21 cellular contexts compared by ENCODE assay signal in genomic region chr13:26280295-26280694, GRCh38. TPM values are rescaled to one million over a fixed set of nuclear protein-coding genes. Genes with fewer than 3 reads are reported as not detected.
DNase-seq lines count a peak whose midpoint lies in the region; TF ChIP-seq lines count a peak whose summit lies in the region.
"Had no signal": no experiment of that assay in that cellular context is flagged by ENCODE, and none has a peak within 500 bp of the region (broad histone marks: within the 10 kb centered on the region; RNA-seq: fewer than 3 reads in every experiment).

No MANE protein-coding gene starts in this region.

- H3K4me1 ChIP-seq in thyroid gland: no peaks in the 10 kb centered on the region
- H3K4me1 ChIP-seq: left lung, vagina had no signal

- no peak overlapping the region for H3K27ac Mint-ChIP-seq in glutamatergic neuron (ENCODE audit: unreplicated experiment)
- H3K27ac Mint-ChIP-seq: activated B cell treated with CpG ODN at 0.5 μM for 24 hours; activated naive CD4-positive, alpha-beta T cell treated with anti-CD3 and anti-CD28 coated beads, Interleukin-2, amount 50 U/mL, for 24 hours; CD4-positive, CD25-positive, alpha-beta regulatory T cell; endodermal cell; stimulated activated naive CD8-positive, alpha-beta T cell treated with anti-CD3 and anti-CD28 coated beads, Interleukin-15, amount 100 ng/mL, for 72 hours had no signal

- WGBS in thyroid gland, 2 donors: 94% methylated on average over 2 of the region's 2 CpGs

- no peak overlapping the region for H3K27ac ChIP-seq in thyroid gland
- H3K27ac ChIP-seq: left lung, vagina had no signal

- H3K4me1 Mint-ChIP-seq in glutamatergic neuron (ENCODE audit: low read depth, unreplicated experiment): no peaks in the 10 kb centered on the region
- H3K4me1 Mint-ChIP-seq: activated B cell treated with CpG ODN at 0.5 μM for 24 hours had no signal

- no peak overlapping the region for H3K4me3 ChIP-seq in choroid plexus epithelial cell (ENCODE audit: low read depth, low read length)
- no peak overlapping the region for H3K4me3 ChIP-seq in thyroid gland (replicated peaks in 1 of 3)
- H3K4me3 ChIP-seq: GM12878, left lung, vagina had no signal

- H3K27me3 Mint-ChIP-seq in glutamatergic neuron (ENCODE audit: unreplicated experiment): no peaks in the 10 kb centered on the region
- H3K27me3 Mint-ChIP-seq: activated B cell treated with CpG ODN at 0.5 μM for 24 hours; activated naive CD4-positive, alpha-beta T cell treated with anti-CD3 and anti-CD28 coated beads, Interleukin-2, amount 50 U/mL, for 24 hours; CD4-positive, CD25-positive, alpha-beta regulatory T cell; stimulated activated naive CD8-positive, alpha-beta T cell treated with anti-CD3 and anti-CD28 coated beads, Interleukin-15, amount 100 ng/mL, for 72 hours had no signal

- no peak overlapping the region for H3K4me3 Mint-ChIP-seq in glutamatergic neuron (ENCODE audit: unreplicated experiment)
- H3K4me3 Mint-ChIP-seq: activated B cell treated with CpG ODN at 0.5 μM for 24 hours; activated naive CD4-positive, alpha-beta T cell treated with anti-CD3 and anti-CD28 coated beads, Interleukin-2, amount 50 U/mL, for 24 hours; CD4-positive, CD25-positive, alpha-beta regulatory T cell; endodermal cell; stimulated activated naive CD8-positive, alpha-beta T cell treated with anti-CD3 and anti-CD28 coated beads, Interleukin-15, amount 100 ng/mL, for 72 hours had no signal

- DNase-seq in EH (ENCODE audit: low read depth) (peak; percentile 92), M059J (ENCODE audit: low read depth) (peak; percentile 87), choroid plexus epithelial cell (ENCODE audit: low read depth) (peak; percentile 33), non-pigmented ciliary epithelial cell (ENCODE audit: low read depth) (peak; percentile 50), thyroid gland (no peak), Kasumi-1 (lab: John Stamatoyannopoulos, UW) (no peak), DMS53 treated with DMSO at 0.1 percent for 48 hours (lab: John Stamatoyannopoulos, UW; ENCODE audit: unreplicated experiment) (no peak), glutamatergic neuron (no peak)
- DNase-seq: activated B cell treated with CpG ODN at 0.5 μM for 24 hours; central memory CD4-positive, alpha-beta T cell; DND-41; hippocampal formation; left lung; NCI-H1436; stimulated activated naive CD8-positive, alpha-beta T cell treated with anti-CD3 and anti-CD28 coated beads, Interleukin-15, amount 100 ng/mL, for 72 hours; SW 1271 had no signal

- TF ChIP-seq CTCF in choroid plexus epithelial cell (conservative IDR thresholded peaks at IDR 0.05; ENCODE audit: low read depth, low read length): no peak
- TF ChIP-seq CTCF in thyroid gland (IDR thresholded peaks at IDR 0.05): no peak
- no peak for TF ChIP-seq CTCF in glutamatergic neuron (IDR thresholded peaks at IDR 0.05; ENCODE audit: partially characterized antibody, unreplicated experiment)

- intact Hi-C loops in thyroid gland (cut with DNase I): no loop called here

- H3K27me3 ChIP-seq in thyroid gland: no peaks in the 10 kb centered on the region
- H3K27me3 ChIP-seq: left lung, vagina had no signal

- H3K36me3 Mint-ChIP-seq in glutamatergic neuron (ENCODE audit: unreplicated experiment): no peaks in the 10 kb centered on the region

- H3K36me3 ChIP-seq in thyroid gland: no peaks in the 10 kb centered on the region
- H3K36me3 ChIP-seq: left lung had no signal

- no peaks in the 10 kb centered on the region for H3K9me3 ChIP-seq in thyroid gland
- H3K9me3 ChIP-seq: left lung, vagina had no signal

- TF ChIP-seq POLR2A in thyroid gland (IDR thresholded peaks at IDR 0.05): no peak

- H3K9me3 Mint-ChIP-seq in glutamatergic neuron (ENCODE audit: unreplicated experiment): no peaks in the 10 kb centered on the region

RNA-seq across cellular contexts. Expression of gene CDK8, which starts 26.4 kb away (rescaled TPM):
- total RNA-seq in M059J (2014; rRNA removed; shearing (Covaris generic)): 9.4 and 18.4 TPM in 2 replicates
- total RNA-seq in thyroid gland: 10 to 100 TPM; 14.2 to 16.2 (median 15.1) TPM
- total RNA-seq in glutamatergic neuron (ENCODE audit: unreplicated experiment): 27.9 TPM

RNA-seq across cellular contexts. Expression of gene RNF6, which starts 58.2 kb away (rescaled TPM):
- 26.8 and 27.5 TPM in 2 replicates for total RNA-seq in M059J (2014; rRNA removed; shearing (Covaris generic))
- total RNA-seq in thyroid gland (10 to 100 TPM; 21.5 to 28.8 (median 25.0) TPM), glutamatergic neuron (ENCODE audit: unreplicated experiment) (14.9 TPM)

Comparison
In these comparisons a context has a peak if more than half of its experiments do, and no peak if none do; other contexts are left out.
1. DNase-seq: peak in EH (single experiment), M059J (single experiment), choroid plexus epithelial cell (single experiment) and non-pigmented ciliary epithelial cell (single experiment); none in thyroid gland (0 of 2), Kasumi-1 (0 of 2), DMS53 treated with DMSO at 0.1 percent for 48 hours (single experiment) and glutamatergic neuron (single experiment).